In genomic region chr20:37314617-37315292, GRCh38 we compare ENCODE assay signal across 8 cellular contexts. TPM values are rescaled to one million over a fixed set of nuclear protein-coding genes. Genes with fewer than 3 reads are reported as not detected.
DNase-seq lines count a peak whose midpoint lies in the region; ATAC-seq and TF ChIP-seq lines count a peak whose summit lies in the region.

No MANE protein-coding gene starts in this region.

- no peak for TF ChIP-seq CTCF in ascending aorta (IDR thresholded peaks at IDR 0.05)
- no peak for TF ChIP-seq CTCF in gastrocnemius medialis (IDR thresholded peaks at IDR 0.05 in 4 of 5, conservative IDR thresholded peaks at IDR 0.05 in 1 of 5)

- H3K9ac ChIP-seq in iPS-15b (ENCODE audit: low read depth, low read length), result peak overlapping the region; percentile 12

- no peak for TF ChIP-seq POLR2A in gastrocnemius medialis (IDR thresholded peaks at IDR 0.05)

- H3K4me3 ChIP-seq in ascending aorta (peak overlapping the region in 1 of 2 donors; percentile 25), iPS-15b (ENCODE audit: low read depth, low read length) (no peak overlapping the region), gastrocnemius medialis (no peak overlapping the region)

- H3K27ac ChIP-seq in ascending aorta (peak overlapping the region; percentile 95 to 96), gastrocnemius medialis (peak overlapping the region; percentile 74 to 79 (median 74))

- in situ Hi-C loops in gastrocnemius medialis (cut with MboI; ENCODE audit: low sequenced_read_pairs in 4 of 4), result no loop called here

- H3K4me1 ChIP-seq in ascending aorta (peaks cover 14 to 32% of the 10 kb centered on the region in 2 donors), iPS-15b (ENCODE audit: control insufficient read depth, insufficient read depth, low read length) (peaks cover 9% of the 10 kb centered on the region), gastrocnemius medialis (peaks cover 10 to 30% of the 10 kb centered on the region in 2 donors)

- peak; percentile 15 to 50 for ATAC-seq in gastrocnemius medialis
- ATAC-seq in GM18909 (IDR thresholded peaks at IDR 0.05; ENCODE audit: poor library complexity, unreplicated experiment), result no peak

- H3K36me3 ChIP-seq in ascending aorta (peaks cover 21 to 47% of the 10 kb centered on the region in 2 donors), iPS-15b (ENCODE audit: control insufficient read depth, insufficient read depth, low read length) (peaks cover 19% of the 10 kb centered on the region), gastrocnemius medialis (peaks cover 0 to 14% of the 10 kb centered on the region in 2 donors)

- DNase-seq in GM03348 (ENCODE audit: low spot score) (peak; percentile 26), ascending aorta (ENCODE audit: low spot score in 2 of 2) (peak in 1 of 2 donors; percentile 76), gastrocnemius medialis (no peak), mucosa of gallbladder (ENCODE audit: low spot score) (no peak), NCI-H345 treated with DMSO at 0.1 percent for 48 hours (lab: John Stamatoyannopoulos, UW; ENCODE audit: unreplicated experiment) (no peak)
- DNase-seq in stimulated activated CD4-positive, alpha-beta T cell treated with anti-CD3 and anti-CD28 coated beads, Interleukin-15, amount 100 ng/mL, for 24 hours, result no peak

- intact Hi-C loops in ascending aorta (cut with DNase I), result no loop called here
- intact Hi-C loops in gastrocnemius medialis (cut with DNase I; ENCODE audit: low total_unique reads), result no loop called here

- H3K27me3 ChIP-seq in ascending aorta (no peaks in the 10 kb centered on the region), iPS-15b (ENCODE audit: control insufficient read depth, insufficient read depth, low read length) (no peaks in the 10 kb centered on the region), gastrocnemius medialis (no peaks in the 10 kb centered on the region)

- H3K9me3 ChIP-seq in ascending aorta, result no peaks in the 10 kb centered on the region
- H3K9me3 ChIP-seq in iPS-15b (ENCODE audit: control insufficient read depth, insufficient read depth, low read length), result no peaks in the 10 kb centered on the region
- H3K9me3 ChIP-seq in gastrocnemius medialis, result no peaks in the 10 kb centered on the region

RNA-seq across cellular contexts. Expression of gene MANBAL, which starts 25.3 kb away (rescaled TPM):
- total RNA-seq in ascending aorta (70.2 TPM), gastrocnemius medialis (10 to 100 TPM in 1 of 4 donors, 1 to 10 TPM in 3; 6.6 to 11.8 (median 7.5) TPM), mucosa of gallbladder (51.6 TPM)

RNA-seq across cellular contexts. Expression of gene SRC, which starts 31.2 kb away (rescaled TPM):
- total RNA-seq in ascending aorta (67.4 TPM), gastrocnemius medialis (1 to 10 TPM; 1.0 to 2.3 (median 1.8) TPM), mucosa of gallbladder (210 TPM)

RNA-seq across cellular contexts. Expression of gene GHRH, which starts 53.1 kb away (rescaled TPM):
- total RNA-seq in ascending aorta (not detected), gastrocnemius medialis (not detected), mucosa of gallbladder (not detected)

Comparison
In these comparisons a context has a peak if more than half of its experiments do, and no peak if none do; other contexts are left out.
1. RNA of gene SRC, which starts 31.2 kb away (total RNA-seq): 210 TPM in mucosa of gallbladder (single experiment) and 67.4 TPM in ascending aorta (single experiment); 1.0 to 2.3 TPM in gastrocnemius medialis; every median in the first group is over 10 times any median in the second.